Comparison of ENCODE assay signal across 17 cellular contexts in the genomic region with DNA sequence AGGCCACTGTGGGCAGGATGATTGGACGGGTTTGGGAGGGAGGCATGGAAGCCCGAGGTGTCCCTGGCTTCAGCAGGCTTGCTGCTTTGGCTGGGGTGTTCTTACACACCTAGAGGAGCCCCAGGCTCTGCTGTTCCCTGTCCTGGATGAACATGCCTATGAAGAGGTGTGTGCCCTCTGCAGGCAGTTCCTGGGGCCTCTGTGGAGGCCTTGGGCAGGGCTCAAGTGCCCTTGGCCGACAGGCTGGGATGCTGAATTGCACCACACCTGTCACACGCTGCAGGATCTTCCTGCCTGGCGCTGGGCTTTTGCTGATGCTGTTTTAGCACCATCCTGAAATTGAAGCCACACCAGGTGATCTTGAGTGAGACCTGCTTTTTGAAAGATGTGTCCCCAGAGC.
"Had no signal": no experiment of that assay in that cellular context is flagged by ENCODE, and none has a peak within 500 bp of the region (broad histone marks: within the 10 kb centered on the region; RNA-seq: fewer than 3 reads in every experiment).

No MANE protein-coding gene starts in this region.

- ATAC-seq: gastrocnemius medialis; heart right ventricle; left lobe of liver; natural killer cell; sciatic nerve; stimulated activated memory B cell treated with anti-CD40 and anti-IgM and Interleukin-4, amounts not matched to agents 10 μg/mL and 1 μg/mL and 100 μg/mL, for 72 hours had no signal

- H3K27ac ChIP-seq: epithelial cell of prostate, esophagus muscularis mucosa, gastrocnemius medialis, heart right ventricle, spleen, testis, transverse colon had no signal

- DNase-seq: effector memory CD4-positive, alpha-beta T cell; gastrocnemius medialis; heart right ventricle; hypothalamus; kidney glomerular epithelial cell; natural killer cell; spleen; stimulated activated CD4-positive, alpha-beta T cell treated with anti-CD3 and anti-CD28 coated beads, Interleukin-15, amount 100 ng/mL, for 24 hours; stimulated activated CD4-positive, alpha-beta T cell treated with anti-CD3 and anti-CD28 coated beads, Interleukin-1b, Interleukin-23, amount 100 ng/mL, for 48 hours; stimulated activated CD4-positive, alpha-beta T cell treated with anti-CD3 and anti-CD28 coated beads, Interleukin-4, amount 100 ng/mL, for 24 hours; testis; transverse colon had no signal
